In genomic region chr22:39665229-39665628, GRCh38 we compare ENCODE assay signal across 20 cellular contexts.
DNase-seq lines count a peak whose midpoint lies in the region; TF ChIP-seq lines count a peak whose summit lies in the region.
"Had no signal": no experiment of that assay in that cellular context is flagged by ENCODE, and none has a peak within 500 bp of the region (broad histone marks: within the 10 kb centered on the region; RNA-seq: fewer than 3 reads in every experiment).

No MANE protein-coding gene starts in this region.

- peak overlapping the region in 6 of 7 donors; percentile 23 to 88 (median 41) for H3K27ac Mint-ChIP-seq in CD4-positive, alpha-beta memory T cell
- H3K27ac Mint-ChIP-seq in endodermal cell (peak overlapping the region; percentile 5), nephron progenitor cell (no peak overlapping the region)

- intact Hi-C loops in CD4-positive, alpha-beta memory T cell (cut with micrococcal nuclease), result no loop called here
- intact Hi-C loops in stomach (cut with DNase I; ENCODE audit: low total_unique reads), result no loop called here

- no peak for TF ChIP-seq RAD21 in SK-N-SH (IDR thresholded peaks at IDR 0.05; ENCODE audit: low read length)

- no peaks in the 10 kb centered on the region for H4K20me1 ChIP-seq in SK-N-SH (ENCODE audit: insufficient read depth)

- no peaks in the 10 kb centered on the region for H3F3A ChIP-seq in SK-N-SH (replicated peaks; ENCODE audit: insufficient read depth)

- H3K9me2 ChIP-seq in SK-N-SH, result no peaks in the 10 kb centered on the region

- H3K4me3 ChIP-seq in CD4-positive, alpha-beta memory T cell (ENCODE audit: low read length in 2 of 2), result no peak overlapping the region
- H3K4me3 ChIP-seq in HEK293 (ENCODE audit: low read depth, low read length), result no peak overlapping the region
- no peak overlapping the region for H3K4me3 ChIP-seq in endodermal cell (ENCODE audit: low read length)
- no peak overlapping the region for H3K4me3 ChIP-seq in stomach
- no peak overlapping the region for H3K4me3 ChIP-seq in SK-N-SH (ENCODE audit: low read depth in 2 of 2, low read length in 1 of 2)
- H3K4me3 ChIP-seq: right atrium auricular region, thoracic aorta had no signal

- no peak for DNase-seq in CD4-positive, alpha-beta memory T cell
- DNase-seq in endodermal cell (no peak), nephron progenitor cell (no peak), stomach (no peak), NCI-H748 treated with DMSO at 0.1 percent for 48 hours (lab: John Stamatoyannopoulos, UW) (no peak), SK-N-SH (no peak)
- DNase-seq: activated effector memory CD4-positive, alpha-beta T cell treated with Interleukin-2 at 50 U/mL for 16 hours; AML-193; amniotic stem cell; dermis blood vessel endothelial cell; foreskin keratinocyte; GDM1; NCI-H187 treated with DMSO at 0.1 percent for 48 hours; NCI-H345; NK-92 treated with Interleukin-12 subunit alpha and Interleukin-12 subunit beta, amount 100 ng/mL, for 24 hours; RPMI8226 had no signal

- no peak for TF ChIP-seq POLR2A in stomach (IDR thresholded peaks at IDR 0.05)

- no peaks in the 10 kb centered on the region for H3K79me2 ChIP-seq in SK-N-SH (ENCODE audit: insufficient read depth)

- no peak overlapping the region for H3K4me2 ChIP-seq in SK-N-SH

- H3K9me3 ChIP-seq in CD4-positive, alpha-beta memory T cell (ENCODE audit: control insufficient read depth in 1 of 2, low read length in 2 of 2), result no peaks in the 10 kb centered on the region
- H3K9me3 ChIP-seq in HEK293 (ENCODE audit: control insufficient read depth, insufficient read depth, low read depth, low read length), result no peaks in the 10 kb centered on the region
- no peaks in the 10 kb centered on the region for H3K9me3 ChIP-seq in endodermal cell (ENCODE audit: control insufficient read depth, low read length)
- H3K9me3 ChIP-seq in stomach, result peaks cover 0 to 12% (median 3%) of the 10 kb centered on the region in 4 donors
- H3K9me3 ChIP-seq in SK-N-SH, result no peaks in the 10 kb centered on the region
- H3K9me3 ChIP-seq: right atrium auricular region, thoracic aorta had no signal

- H3K4me3 Mint-ChIP-seq in CD4-positive, alpha-beta memory T cell, result peak overlapping the region in 2 of 8 donors; percentile 61 to 63
- peak overlapping the region; percentile 24 for H3K4me3 Mint-ChIP-seq in endodermal cell
- H3K4me3 Mint-ChIP-seq in nephron progenitor cell, result peak overlapping the region; percentile 34

- no peaks in the 10 kb centered on the region for H3K27me3 Mint-ChIP-seq in CD4-positive, alpha-beta memory T cell
- peaks cover 48% of the 10 kb centered on the region for H3K27me3 Mint-ChIP-seq in endodermal cell (ENCODE audit: insufficient read depth)
- H3K27me3 Mint-ChIP-seq in nephron progenitor cell (ENCODE audit: low read depth, poor library complexity), result peaks cover 26% of the 10 kb centered on the region

- POLR2A ChIA-PET in CD4-positive, alpha-beta memory T cell (lab: Charles Lee; ENCODE audit: partially characterized antibody), result no interaction called here
- POLR2A ChIA-PET in HEK293 (lab: Yijun Ruan, JAX), result no interaction called here
- POLR2A ChIA-PET in SK-N-SH (lab: Yijun Ruan, JAX), result no interaction called here

- TF ChIP-seq CTCF in HEK293 (tag by site-specific recombination; IDR thresholded peaks at IDR 0.05) (no peak), endodermal cell (conservative IDR thresholded peaks at IDR 0.05) (no peak), nephron progenitor cell (IDR thresholded peaks at IDR 0.05) (no peak), stomach (IDR thresholded peaks at IDR 0.05) (no peak), SK-N-SH (IDR thresholded peaks at IDR 0.05) (no peak)

- H3K4me1 ChIP-seq in CD4-positive, alpha-beta memory T cell (ENCODE audit: insufficient read depth, low read length), result peaks cover 36% of the 10 kb centered on the region
- H3K4me1 ChIP-seq in HEK293 (ENCODE audit: control insufficient read depth, insufficient read depth, low read length), result no peaks in the 10 kb centered on the region
- H3K4me1 ChIP-seq in endodermal cell (ENCODE audit: control insufficient read depth, insufficient read depth, low read length), result no peaks in the 10 kb centered on the region
- H3K4me1 ChIP-seq in stomach, result peaks cover 25 to 34% (median 29%) of the 10 kb centered on the region in 4 donors
- no peaks in the 10 kb centered on the region for H3K4me1 ChIP-seq in SK-N-SH (ENCODE audit: control insufficient read depth in 1 of 2, insufficient read depth in 2 of 2, low read depth in 1 of 2, low read length in 1 of 2)
- H3K4me1 ChIP-seq: foreskin keratinocyte had no signal

- 66 to 87% methylated on average over 3 to 8 of the region's 8 CpGs for WGBS in endodermal cell (ENCODE audit: insufficient coverage in 1 of 2, insufficient read length in 1 of 2), 2 experiments
- WGBS in stomach, 5 donors, result 50 to 83% (median 71%) methylated on average over 1 to 8 of the region's 8 CpGs
- no CpG with 5 or more reads among the region's 8 CpGs for WGBS in SK-N-SH (ENCODE audit: low lambda C conversion rate)

- H3K36me3 Mint-ChIP-seq in CD4-positive, alpha-beta memory T cell, result peaks cover 41 to 50% of the 10 kb centered on the region in 2 donors
- H3K36me3 Mint-ChIP-seq in endodermal cell (ENCODE audit: low read depth), result no peaks in the 10 kb centered on the region
- H3K36me3 Mint-ChIP-seq in nephron progenitor cell (ENCODE audit: low read depth), result peaks cover 16% of the 10 kb centered on the region

- peaks cover 5% of the 10 kb centered on the region for H3K36me3 ChIP-seq in CD4-positive, alpha-beta memory T cell (ENCODE audit: insufficient read depth, low read length)
- H3K36me3 ChIP-seq in HEK293 (ENCODE audit: control insufficient read depth in 2 of 2, insufficient read depth in 1 of 2, low read length in 2 of 2), result no peaks in the 10 kb centered on the region
- no peaks in the 10 kb centered on the region for H3K36me3 ChIP-seq in endodermal cell (ENCODE audit: control insufficient read depth, insufficient read depth, low read length)
- H3K36me3 ChIP-seq in stomach, result no peaks in the 10 kb centered on the region
- H3K36me3 ChIP-seq in SK-N-SH (replicated peaks in 1 of 2; ENCODE audit: control insufficient read depth in 1 of 2, insufficient read depth in 2 of 2, low read length in 1 of 2), result no peaks in the 10 kb centered on the region
- H3K36me3 ChIP-seq: cardiac muscle cell, right atrium auricular region, thoracic aorta had no signal

- peaks cover 13 to 36% (median 25%) of the 10 kb centered on the region in 4 donors for H3K4me1 Mint-ChIP-seq in CD4-positive, alpha-beta memory T cell
- H3K4me1 Mint-ChIP-seq in endodermal cell, result peaks cover 5% of the 10 kb centered on the region
- peaks cover 24% of the 10 kb centered on the region for H3K4me1 Mint-ChIP-seq in nephron progenitor cell

- H3K27ac ChIP-seq in CD4-positive, alpha-beta memory T cell (ENCODE audit: low read depth, low read length), result no peak overlapping the region
- H3K27ac ChIP-seq in HEK293 (ENCODE audit: extremely low read depth, low read depth, low read length) (no peak overlapping the region), endodermal cell (ENCODE audit: low read depth, low read length) (no peak overlapping the region), stomach (no peak overlapping the region), SK-N-SH (ENCODE audit: low read depth in 2 of 2, low read length in 1 of 2) (no peak overlapping the region)
- H3K27ac ChIP-seq: cardiac muscle cell, foreskin keratinocyte, right atrium auricular region, thoracic aorta had no signal

- no peaks in the 10 kb centered on the region for H3K27me3 ChIP-seq in CD4-positive, alpha-beta memory T cell (ENCODE audit: insufficient read depth, low read length)
- H3K27me3 ChIP-seq in endodermal cell (ENCODE audit: control insufficient read depth, insufficient read depth, low read length, poor library complexity, severe bottlenecking) (peaks cover 53% of the 10 kb centered on the region), stomach (peaks cover 20 to 76% (median 52%) of the 10 kb centered on the region in 3 donors), SK-N-SH (ENCODE audit: insufficient read depth) (no peaks in the 10 kb centered on the region)

- H3K9ac ChIP-seq in endodermal cell (ENCODE audit: extremely low read depth, low read length, poor library complexity, severe bottlenecking) (no peak overlapping the region), SK-N-SH (no peak overlapping the region)

- no peaks in the 10 kb centered on the region for H3K9me3 Mint-ChIP-seq in CD4-positive, alpha-beta memory T cell
- H3K9me3 Mint-ChIP-seq in endodermal cell (no peaks in the 10 kb centered on the region), nephron progenitor cell (peaks cover 4% of the 10 kb centered on the region)

- H2AFZ ChIP-seq in SK-N-SH (ENCODE audit: low read depth), result no peak overlapping the region

- CTCF ChIA-PET in CD4-positive, alpha-beta memory T cell (lab: Charles Lee; ENCODE audit: partially characterized antibody), result no interaction called here
- CTCF ChIA-PET in HEK293 (lab: Yijun Ruan, JAX) (interaction anchor here (0.9 kb wide), 1 partner anchor 9 kb away, joined by 4 read pairs; no protein-coding TSS in a partner anchor), SK-N-SH (lab: Yijun Ruan, JAX) (no interaction called here)

- TF ChIP-seq EP300 in stomach (IDR thresholded peaks at IDR 0.05) (no peak), SK-N-SH (IDR thresholded peaks at IDR 0.05; ENCODE audit: borderline replicate concordance in 1 of 2, low read depth in 1 of 2, low read length in 1 of 2) (no peak)

TF ChIP-seq in HEK293, 187 proteins besides CTCF, POLR2A, EP300 and RAD21:
- no peak for TF ChIP-seq WT1 (tag by site-specific recombination; IDR thresholded peaks at IDR 0.05)
- peak; percentile 50; the same call in 1 of the 2 replicates for TF ChIP-seq ZBTB17 (tag by site-specific recombination; IDR thresholded peaks at IDR 0.05)

TF ChIP-seq in SK-N-SH, 30 proteins besides CTCF, POLR2A, EP300 and RAD21 (continues in another document):
- TF ChIP-seq TAF1 (IDR thresholded peaks at IDR 0.05; ENCODE audit: borderline replicate concordance, low read depth, low read length), result no peak
- TF ChIP-seq POLR2AphosphoS5 (IDR thresholded peaks at IDR 0.05; ENCODE audit: low read depth, low read length), result no peak
- no peak for TF ChIP-seq JUND (IDR thresholded peaks at IDR 0.05)
- no peak for TF ChIP-seq SIN3A (IDR thresholded peaks at IDR 0.05; ENCODE audit: borderline replicate concordance, low read depth, low read length)
- no peak for TF ChIP-seq MXI1 (IDR thresholded peaks at IDR 0.05; ENCODE audit: low read depth, low read length)
- no peak for TF ChIP-seq MEF2A (IDR thresholded peaks at IDR 0.05; ENCODE audit: borderline replicate concordance, low read depth)
- no peak for TF ChIP-seq FOXJ3 (CRISPR knock-in tag; IDR thresholded peaks at IDR 0.05)
- no peak for TF ChIP-seq TEAD4 (IDR thresholded peaks at IDR 0.05; ENCODE audit: borderline replicate concordance, insufficient read depth)
- no peak for TF ChIP-seq USF2 (IDR thresholded peaks at IDR 0.05; ENCODE audit: borderline replicate concordance, low read depth, low read length)
